ENCODE assay signal across 8 cellular contexts in the genomic region with DNA sequence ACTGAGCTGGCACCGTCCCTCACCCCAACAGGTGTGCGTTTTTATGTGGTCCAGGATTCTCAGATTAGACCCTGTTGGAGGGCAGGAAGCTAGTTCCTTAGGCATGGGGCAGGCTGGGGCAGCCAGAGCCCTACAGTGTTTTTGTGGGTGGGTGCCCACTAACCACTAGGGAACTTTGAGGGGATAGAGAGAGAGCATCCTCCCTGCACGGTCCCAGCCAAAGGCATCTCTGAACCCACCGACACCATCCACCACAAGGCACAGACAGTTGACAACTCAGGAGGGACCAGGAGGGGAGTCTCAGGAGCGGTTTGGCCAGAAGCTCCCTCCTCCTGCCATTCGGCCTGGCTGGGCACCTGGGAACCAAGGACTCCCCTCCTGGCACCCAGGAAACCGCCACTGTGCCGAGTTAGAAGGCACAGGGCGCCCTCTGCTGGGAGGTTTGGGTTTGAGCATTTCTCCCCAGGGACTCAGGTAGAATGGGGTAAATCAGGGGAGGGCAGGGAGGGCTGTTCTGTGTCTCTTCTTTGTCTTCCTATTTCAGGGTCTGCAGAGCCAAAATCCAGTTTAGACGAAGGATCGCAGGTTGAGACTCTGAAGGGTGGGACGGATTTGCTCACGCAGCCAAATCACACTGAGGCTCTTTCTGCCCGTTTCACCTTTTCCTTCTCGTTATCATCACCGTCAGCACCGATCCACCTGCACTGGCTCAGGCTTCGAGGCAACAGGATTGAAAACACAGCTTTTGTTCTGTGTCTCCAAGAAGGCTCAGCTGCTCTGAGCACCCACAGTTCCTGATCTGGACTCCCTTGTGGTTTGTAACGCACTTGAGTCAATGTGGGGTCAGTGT.
DNase-seq lines count a peak whose midpoint lies in the region; ATAC-seq, FAIRE-seq and TF ChIP-seq lines count a peak whose summit lies in the region.

No MANE protein-coding gene starts in this region.

- H3K27me3 Mint-ChIP-seq in GM23338 (ENCODE audit: insufficient read depth, low read depth, poor library complexity): peaks cover 2% of the 10 kb centered on the region
- peaks cover 5% of the 10 kb centered on the region for H3K27me3 Mint-ChIP-seq in activated T-helper 2 cell treated with anti-CD3 and anti-CD28 coated beads, Interferon-gamma antibody, Interleukin-2, Interleukin-4, amounts not matched to agents 10 μg/mL and 5 μg/mL and 100 μg/mL, durations not matched to agents 14 hours and 24 hours and 36 hours (ENCODE audit: low read depth)

- no peak overlapping the region for H3K27ac Mint-ChIP-seq in GM23338
- H3K27ac Mint-ChIP-seq in activated T-helper 2 cell treated with anti-CD3 and anti-CD28 coated beads, Interferon-gamma antibody, Interleukin-2, Interleukin-4, amounts not matched to agents 10 μg/mL and 5 μg/mL and 100 μg/mL, durations not matched to agents 14 hours and 24 hours and 36 hours: no peak overlapping the region

- no peak overlapping the region for H3K4me3 Mint-ChIP-seq in GM23338
- no peak overlapping the region for H3K4me3 Mint-ChIP-seq in activated T-helper 2 cell treated with anti-CD3 and anti-CD28 coated beads, Interferon-gamma antibody, Interleukin-2, Interleukin-4, amounts not matched to agents 10 μg/mL and 5 μg/mL and 100 μg/mL, durations not matched to agents 14 hours and 24 hours and 36 hours (ENCODE audit: low read depth)

- TF ChIP-seq POLR2A in spleen (IDR thresholded peaks at IDR 0.05): no peak

- no peaks in the 10 kb centered on the region for H3F3A ChIP-seq in GM23338 (replicated peaks; ENCODE audit: low read depth)

- H3K9me3 ChIP-seq in spleen: peaks cover 0 to 8% (median 2%) of the 10 kb centered on the region in 8 donors

- H3K27me3 ChIP-seq in GM23338 (ENCODE audit: insufficient read depth): no peaks in the 10 kb centered on the region
- peaks cover 0 to 42% (median 0%) of the 10 kb centered on the region in 7 donors for H3K27me3 ChIP-seq in spleen (replicated peaks in 1 of 7)

- peaks cover 7% of the 10 kb centered on the region; the same call in 1 of the 2 replicates for H3K36me3 ChIP-seq in GM23338 (ENCODE audit: insufficient read depth)
- no peaks in the 10 kb centered on the region for H3K36me3 ChIP-seq in spleen

- 65 to 73% (median 68%) methylated on average over 16 to 19 of the region's 19 CpGs for WGBS in spleen, 5 donors

- H3K9me2 ChIP-seq in GM23338 (ENCODE audit: insufficient read depth): no peaks in the 10 kb centered on the region

- H3K36me3 Mint-ChIP-seq in GM23338 (ENCODE audit: low read depth): peaks cover 7% of the 10 kb centered on the region; the same call in 2 of the 3 replicates
- no peaks in the 10 kb centered on the region for H3K36me3 Mint-ChIP-seq in activated T-helper 2 cell treated with anti-CD3 and anti-CD28 coated beads, Interferon-gamma antibody, Interleukin-2, Interleukin-4, amounts not matched to agents 10 μg/mL and 5 μg/mL and 100 μg/mL, durations not matched to agents 14 hours and 24 hours and 36 hours (ENCODE audit: low read depth)

- ATAC-seq in GM23338: peak; percentile 94
- ATAC-seq in Right ventricle myocardium superior (ENCODE audit: poor library complexity): peak; percentile 66
- no peak for ATAC-seq in GM19023 (IDR thresholded peaks at IDR 0.05; ENCODE audit: unreplicated experiment)

- H3K4me1 ChIP-seq in GM23338 (ENCODE audit: insufficient read depth) (no peaks in the 10 kb centered on the region), spleen (peaks cover 0 to 6% (median 0%) of the 10 kb centered on the region in 6 donors)

- no peak for DNase-seq in AG10803 (ENCODE audit: low read depth)
- DNase-seq in GM23338 (ENCODE audit: low spot score): peak; percentile 91
- peak; percentile 28 for DNase-seq in RCC 7860 (ENCODE audit: low spot score)
- DNase-seq in activated T-helper 2 cell treated with anti-CD3 and anti-CD28 coated beads, Interferon-gamma antibody, Interleukin-2, Interleukin-4, amounts not matched to agents 10 μg/mL and 5 μg/mL and 100 μg/mL, durations not matched to agents 14 hours and 24 hours and 36 hours (ENCODE audit: low spot score): peak; percentile 31
- peak; percentile 70 for DNase-seq in Right ventricle myocardium superior
- no peak for DNase-seq in spleen
- DNase-seq in cortex of kidney (lab: John Stamatoyannopoulos, UW): no peak

- no peak for FAIRE-seq in RCC 7860 (lab: Jason Lieb, UNC)

- peak overlapping the region; percentile 90 for H2AFZ ChIP-seq in GM23338

- H3K79me2 ChIP-seq in GM23338 (replicated peaks; ENCODE audit: insufficient read depth): no peaks in the 10 kb centered on the region

- peaks cover 12% of the 10 kb centered on the region for H3K9me3 Mint-ChIP-seq in GM23338
- H3K9me3 Mint-ChIP-seq in activated T-helper 2 cell treated with anti-CD3 and anti-CD28 coated beads, Interferon-gamma antibody, Interleukin-2, Interleukin-4, amounts not matched to agents 10 μg/mL and 5 μg/mL and 100 μg/mL, durations not matched to agents 14 hours and 24 hours and 36 hours: no peaks in the 10 kb centered on the region

- TF ChIP-seq CTCF in AG10803 (conservative IDR thresholded peaks at IDR 0.05; ENCODE audit: low read length) (peak; percentile 70), GM23338 (conservative IDR thresholded peaks at IDR 0.05; ENCODE audit: low read depth in 2 of 2) (peak; percentile 91 to 97), spleen (IDR thresholded peaks at IDR 0.05 in 8 of 11, conservative IDR thresholded peaks at IDR 0.05 in 3 of 11) (peak in 9 of 11 experiments; percentile 11 to 70 (median 49))

- no peaks in the 10 kb centered on the region for H4K20me1 ChIP-seq in GM23338 (replicated peaks; ENCODE audit: insufficient read depth)

- H3K4me2 ChIP-seq in GM23338: no peak overlapping the region

- no peak overlapping the region for H3K27ac ChIP-seq in GM23338 (ENCODE audit: low read depth)
- H3K27ac ChIP-seq in spleen: no peak overlapping the region

- H3K4me3 ChIP-seq in AG10803 (ENCODE audit: low read length) (no peak overlapping the region), GM23338 (no peak overlapping the region), spleen (no peak overlapping the region)

- peaks cover 5% of the 10 kb centered on the region for H3K4me1 Mint-ChIP-seq in GM23338
- H3K4me1 Mint-ChIP-seq in activated T-helper 2 cell treated with anti-CD3 and anti-CD28 coated beads, Interferon-gamma antibody, Interleukin-2, Interleukin-4, amounts not matched to agents 10 μg/mL and 5 μg/mL and 100 μg/mL, durations not matched to agents 14 hours and 24 hours and 36 hours (ENCODE audit: low read depth): no peaks in the 10 kb centered on the region

- intact Hi-C loops in activated T-helper 2 cell treated with anti-CD3 and anti-CD28 coated beads, Interferon-gamma antibody, Interleukin-2, Interleukin-4, amounts not matched to agents 10 μg/mL and 5 μg/mL and 100 μg/mL, durations not matched to agents 14 hours and 24 hours and 36 hours (cut with micrococcal nuclease): loop anchor here (1.0 to 2.0 kb wide), 2 partner anchors 73 to 202 kb away; no protein-coding TSS in a partner anchor
- intact Hi-C loops in Right ventricle myocardium superior (cut with DNase I): loop anchor here (5.0 kb wide), 1 partner anchor 70 kb away; no protein-coding TSS in a partner anchor
- intact Hi-C loops in spleen (cut with DNase I; ENCODE audit: low total_unique reads): no loop called here

TF ChIP-seq in GM23338, 12 proteins besides CTCF, POLR2A, EP300 and RAD21 (continues in another document):
- TF ChIP-seq ZNF114 (CRISPR knock-in tag; IDR thresholded peaks at IDR 0.05): no peak
- no peak for TF ChIP-seq EZH2phosphoT487 (IDR thresholded peaks at IDR 0.05; ENCODE audit: unreplicated experiment)
- TF ChIP-seq, protein P1, sequence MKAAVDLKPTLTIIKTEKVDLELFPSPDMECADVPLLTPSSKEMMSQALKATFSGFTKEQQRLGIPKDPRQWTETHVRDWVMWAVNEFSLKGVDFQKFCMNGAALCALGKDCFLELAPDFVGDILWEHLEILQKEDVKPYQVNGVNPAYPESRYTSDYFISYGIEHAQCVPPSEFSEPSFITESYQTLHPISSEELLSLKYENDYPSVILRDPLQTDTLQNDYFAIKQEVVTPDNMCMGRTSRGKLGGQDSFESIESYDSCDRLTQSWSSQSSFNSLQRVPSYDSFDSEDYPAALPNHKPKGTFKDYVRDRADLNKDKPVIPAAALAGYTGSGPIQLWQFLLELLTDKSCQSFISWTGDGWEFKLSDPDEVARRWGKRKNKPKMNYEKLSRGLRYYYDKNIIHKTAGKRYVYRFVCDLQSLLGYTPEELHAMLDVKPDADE (IDR thresholded peaks at IDR 0.05): no peak

Comparison
In these comparisons a context has a peak if more than half of its experiments do, and no peak if none do; other contexts are left out.
1. DNase-seq: peak in GM23338 (single experiment), RCC 7860 (single experiment), activated T-helper 2 cell treated with anti-CD3 and anti-CD28 coated beads, Interferon-gamma antibody, Interleukin-2, Interleukin-4, amounts not matched to agents 10 μg/mL and 5 μg/mL and 100 μg/mL, durations not matched to agents 14 hours and 24 hours and 36 hours (single experiment) and Right ventricle myocardium superior (single experiment); none in AG10803 (single experiment), spleen (single experiment) and cortex of kidney (single experiment).
2. Peak in every context shown above with its lines, with median percentiles within 50 percentile points of each other: CTCF ChIP-seq.